Comparison of ENCODE assay signal across 1 cellular context in the genomic region with DNA sequence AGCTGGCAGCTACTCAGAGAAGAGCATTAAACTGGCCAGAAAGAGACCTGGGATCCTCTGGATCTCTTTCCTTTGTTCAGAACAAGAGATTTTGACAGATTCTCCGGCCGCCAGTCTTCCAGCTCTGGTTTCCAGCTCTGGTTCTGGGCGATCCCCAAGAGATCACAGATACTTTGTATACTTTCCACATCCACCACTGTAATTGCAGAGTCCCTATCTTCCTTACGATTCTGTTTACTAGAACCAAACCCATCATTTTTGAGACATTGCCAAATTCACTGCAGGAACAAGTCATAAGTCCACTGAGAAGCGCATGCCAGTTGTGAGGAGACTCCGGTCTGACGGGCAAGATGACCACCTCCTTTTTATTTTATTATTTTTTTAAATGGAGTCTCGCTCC.
TF ChIP-seq lines count a peak whose summit lies in the region.

No MANE protein-coding gene starts in this region.

TF ChIP-seq in SK-N-SH treated with all-trans-retinoic acid at 6 μM for 48 hours, 23 proteins besides CTCF, POLR2A, EP300 and RAD21 (continued from another document):
- TF ChIP-seq OSR1 (CRISPR knock-in tag; IDR thresholded peaks at IDR 0.05) (no peak), TCF4 (CRISPR knock-in tag; IDR thresholded peaks at IDR 0.05; ENCODE audit: borderline replicate concordance) (no peak)
- TF ChIP-seq, protein P1, sequence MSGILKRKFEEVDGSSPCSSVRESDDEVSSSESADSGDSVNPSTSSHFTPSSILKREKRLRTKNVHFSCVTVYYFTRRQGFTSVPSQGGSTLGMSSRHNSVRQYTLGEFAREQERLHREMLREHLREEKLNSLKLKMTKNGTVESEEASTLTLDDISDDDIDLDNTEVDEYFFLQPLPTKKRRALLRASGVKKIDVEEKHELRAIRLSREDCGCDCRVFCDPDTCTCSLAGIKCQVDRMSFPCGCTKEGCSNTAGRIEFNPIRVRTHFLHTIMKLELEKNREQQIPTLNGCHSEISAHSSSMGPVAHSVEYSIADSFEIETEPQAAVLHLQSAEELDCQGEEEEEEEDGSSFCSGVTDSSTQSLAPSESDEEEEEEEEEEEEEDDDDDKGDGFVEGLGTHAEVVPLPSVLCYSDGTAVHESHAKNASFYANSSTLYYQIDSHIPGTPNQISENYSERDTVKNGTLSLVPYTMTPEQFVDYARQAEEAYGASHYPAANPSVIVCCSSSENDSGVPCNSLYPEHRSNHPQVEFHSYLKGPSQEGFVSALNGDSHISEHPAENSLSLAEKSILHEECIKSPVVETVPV (CRISPR knock-in tag; IDR thresholded peaks at IDR 0.05) = no peak
